Comparison of ENCODE assay signal across 1 cellular context in the genomic region with DNA sequence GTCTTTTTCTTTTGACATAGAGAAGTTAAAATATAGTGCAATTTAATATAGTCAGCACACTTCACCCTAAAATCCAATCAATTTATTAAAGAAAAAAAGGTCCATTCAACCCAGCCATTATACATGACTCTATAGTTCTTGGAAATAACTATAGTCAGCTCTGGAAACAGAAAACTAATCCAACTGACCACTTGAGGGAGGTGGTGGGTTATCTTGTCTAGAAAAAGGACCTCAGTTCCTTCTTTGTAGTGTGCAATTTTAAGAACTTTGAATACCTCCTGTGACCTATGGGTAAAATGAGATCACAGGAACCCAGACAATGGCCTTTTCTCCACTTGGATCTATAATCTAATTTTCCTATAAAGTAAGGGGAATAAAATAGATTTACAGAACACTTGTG.
TF ChIP-seq lines count a peak whose summit lies in the region.

No MANE protein-coding gene starts in this region.

TF ChIP-seq in HCT116, 20 proteins besides CTCF, POLR2A, EP300 and RAD21 (continued from another document):
- TF ChIP-seq ATF3 (IDR thresholded peaks at IDR 0.05), result no peak
- TF ChIP-seq CEBPB (IDR thresholded peaks at IDR 0.05; ENCODE audit: low read depth), result no peak
- no peak for TF ChIP-seq ZNF274 (IDR thresholded peaks at IDR 0.05; ENCODE audit: low read depth, low read length)
- TF ChIP-seq, protein P1, sequence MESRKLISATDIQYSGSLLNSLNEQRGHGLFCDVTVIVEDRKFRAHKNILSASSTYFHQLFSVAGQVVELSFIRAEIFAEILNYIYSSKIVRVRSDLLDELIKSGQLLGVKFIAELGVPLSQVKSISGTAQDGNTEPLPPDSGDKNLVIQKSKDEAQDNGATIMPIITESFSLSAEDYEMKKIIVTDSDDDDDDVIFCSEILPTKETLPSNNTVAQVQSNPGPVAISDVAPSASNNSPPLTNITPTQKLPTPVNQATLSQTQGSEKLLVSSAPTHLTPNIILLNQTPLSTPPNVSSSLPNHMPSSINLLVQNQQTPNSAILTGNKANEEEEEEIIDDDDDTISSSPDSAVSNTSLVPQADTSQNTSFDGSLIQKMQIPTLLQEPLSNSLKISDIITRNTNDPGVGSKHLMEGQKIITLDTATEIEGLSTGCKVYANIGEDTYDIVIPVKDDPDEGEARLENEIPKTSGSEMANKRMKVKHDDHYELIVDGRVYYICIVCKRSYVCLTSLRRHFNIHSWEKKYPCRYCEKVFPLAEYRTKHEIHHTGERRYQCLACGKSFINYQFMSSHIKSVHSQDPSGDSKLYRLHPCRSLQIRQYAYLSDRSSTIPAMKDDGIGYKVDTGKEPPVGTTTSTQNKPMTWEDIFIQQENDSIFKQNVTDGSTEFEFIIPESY (IDR thresholded peaks at IDR 0.05; ENCODE audit: extremely low read depth, insufficient replicate concordance, low read length), result no peak
- no peak for TF ChIP-seq ELF1 (IDR thresholded peaks at IDR 0.05; ENCODE audit: borderline replicate concordance, low read depth)
- no peak for TF ChIP-seq JUND (IDR thresholded peaks at IDR 0.05)
